ENCODE assay signal across 10 cellular contexts in genomic region chr9:76610009-76610352, GRCh38.
DNase-seq lines count a peak whose midpoint lies in the region; ATAC-seq, FAIRE-seq and TF ChIP-seq lines count a peak whose summit lies in the region.
"Had no signal": no experiment of that assay in that cellular context is flagged by ENCODE, and none has a peak within 500 bp of the region (broad histone marks: within the 10 kb centered on the region; RNA-seq: fewer than 3 reads in every experiment).

No MANE protein-coding gene starts in this region.

- no peak for ATAC-seq in HepG2
- ATAC-seq in GM21717 (IDR thresholded peaks at IDR 0.05; ENCODE audit: unreplicated experiment): no peak
- ATAC-seq in esophagus mucosa: no peak
- no peak for ATAC-seq in HG03342 (IDR thresholded peaks at IDR 0.05; ENCODE audit: unreplicated experiment)
- ATAC-seq: activated CD4-positive, alpha-beta T cell treated with anti-CD3 and anti-CD28 coated beads for 36 hours had no signal

- WGBS in HepG2 (ENCODE audit: low lambda C conversion rate): 29% methylated on average over 5 of the region's 5 CpGs

- no peak overlapping the region for H3K9ac ChIP-seq in HepG2 (ENCODE audit: insufficient read depth, low read depth, low read length)

- H3K4me3 ChIP-seq in MG63: no peak overlapping the region
- no peak overlapping the region for H3K4me3 ChIP-seq in coronary artery
- no peak overlapping the region for H3K4me3 ChIP-seq in HepG2 (replicated peaks in 1 of 3; ENCODE audit: insufficient read depth in 1 of 3, low read depth in 2 of 3, low read length in 3 of 3)
- no peak overlapping the region for H3K4me3 ChIP-seq in tibial artery
- H3K4me3 ChIP-seq: skin epidermis had no signal

- no peaks in the 10 kb centered on the region for H3K9me3 ChIP-seq in MG63
- H3K9me3 ChIP-seq in HepG2 (ENCODE audit: low read length): no peaks in the 10 kb centered on the region
- H3K9me3 ChIP-seq in tibial artery: no peaks in the 10 kb centered on the region

- TF ChIP-seq CTCF in coronary artery (IDR thresholded peaks at IDR 0.05): no peak
- no peak for TF ChIP-seq CTCF in HepG2 (CRISPR knock-in tag; IDR thresholded peaks at IDR 0.05)
- TF ChIP-seq CTCF in tibial artery (IDR thresholded peaks at IDR 0.05): no peak

- intact Hi-C loops in HepG2 (cut with micrococcal nuclease; ENCODE audit: unreplicated experiment) (no loop called here), tibial artery (cut with DNase I; ENCODE audit: low total_unique reads) (no loop called here)

- no peaks in the 10 kb centered on the region for H3K79me2 ChIP-seq in HepG2 (ENCODE audit: insufficient read depth, low read length)

- in situ Hi-C loops in HepG2 (cut with HindIII; ENCODE audit: extremely low pct_ligation_motif_present, low pct_unique_long_range_greater_than_20kb): no loop called here

- BruUV-seq in HepG2 (replicated peaks; lab: Mats Ljungman, UMichigan): no TSS peak

- no peak for FAIRE-seq in HepG2 (lab: Jason Lieb, UNC)

- POLR2A ChIA-PET in HepG2 (lab: Yijun Ruan, JAX): no interaction called here

- TF ChIP-seq RAD21 in HepG2 (CRISPR knock-in tag; IDR thresholded peaks at IDR 0.05): no peak

- no peaks in the 10 kb centered on the region for H3K27me3 ChIP-seq in MG63
- 0 out of 5 replicates have a peak, but pooled peaks cover 0 to 1% of the 10 kb centered on the region in 2 experiments for H3K27me3 ChIP-seq in HepG2 (ENCODE audit: control insufficient read depth in 1 of 2, insufficient read depth in 2 of 2, low read length in 2 of 2)
- H3K27me3 ChIP-seq in tibial artery: no peaks in the 10 kb centered on the region

- DNase-seq in MG63 (peak; percentile 47), coronary artery (ENCODE audit: low spot score) (peak; percentile 87), HepG2 (ENCODE audit: low spot score) (no peak), tibial artery (peak; percentile 89 to 93)
- DNase-seq: activated CD4-positive, alpha-beta T cell treated with anti-CD3 and anti-CD28 coated beads for 36 hours had no signal

- H4K20me1 ChIP-seq in HepG2 (ENCODE audit: insufficient read depth, low read length): no peaks in the 10 kb centered on the region

- H2AFZ ChIP-seq in HepG2 (ENCODE audit: low read length): no peak overlapping the region

- H3K4me1 ChIP-seq in HepG2 (ENCODE audit: insufficient read depth, low read length): peaks cover 12% of the 10 kb centered on the region
- H3K4me1 ChIP-seq in tibial artery: peaks cover 0 to 8% (median 2%) of the 10 kb centered on the region in 4 donors

- H3K4me2 ChIP-seq in HepG2 (ENCODE audit: low read depth, low read length): no peak overlapping the region

- TF ChIP-seq POLR2A in HepG2 (IDR thresholded peaks at IDR 0.05; ENCODE audit: insufficient read depth in 1 of 2, low read depth in 2 of 2, low read length in 2 of 2): no peak

- TF ChIP-seq EP300 in HepG2 (IDR thresholded peaks at IDR 0.05; ENCODE audit: low read depth in 2 of 2, low read length in 2 of 2) (no peak), HepG2 (CRISPR knock-in tag; IDR thresholded peaks at IDR 0.05; ENCODE audit: borderline replicate concordance) (no peak)

- CTCF ChIA-PET in HepG2 (lab: Yijun Ruan, JAX; ENCODE audit: low intra/inter-chr PET ratio, low total read pairs): no interaction called here

- H3K27ac ChIP-seq in coronary artery (peak overlapping the region in 1 of 2 donors; percentile 48), HepG2 (ENCODE audit: extremely low read length, insufficient read depth, low read length) (no peak overlapping the region), tibial artery (no peak overlapping the region)
- H3K27ac ChIP-seq: RWPE1, skin epidermis had no signal

- H3K36me3 ChIP-seq in MG63 (no peaks in the 10 kb centered on the region), HepG2 (replicated peaks in 1 of 2; ENCODE audit: control insufficient read depth in 1 of 2, insufficient read depth in 2 of 2, low read length in 2 of 2) (no peaks in the 10 kb centered on the region), tibial artery (peaks cover 4 to 19% (median 16%) of the 10 kb centered on the region in 3 donors)

TF ChIP-seq in HepG2, 621 proteins besides CTCF, POLR2A, EP300 and RAD21:
- TF ChIP-seq CEBPG (CRISPR knock-in tag; IDR thresholded peaks at IDR 0.05) (peak; percentile 33; the same call in 1 of the 2 replicates), HMG20B (CRISPR knock-in tag; conservative IDR thresholded peaks at IDR 0.05) (no peak), ATF4 (CRISPR knock-in tag; IDR thresholded peaks at IDR 0.05) (peak in 1 of 2 experiments; percentile 80; a peak in 2 of 4 replicates), CEBPB (IDR thresholded peaks at IDR 0.05; ENCODE audit: borderline replicate concordance, low read depth, low read length) (peak; percentile 62; the same call in 1 of the 2 replicates)
